In genomic region chr3:156620260-156620659, GRCh38 we compare ENCODE assay signal across 11 cellular contexts. TPM values are rescaled to one million over a fixed set of nuclear protein-coding genes. Genes with fewer than 3 reads are reported as not detected.
DNase-seq lines count a peak whose midpoint lies in the region; ATAC-seq, FAIRE-seq and TF ChIP-seq lines count a peak whose summit lies in the region.
"Had no signal": no experiment of that assay in that cellular context is flagged by ENCODE, and none has a peak within 500 bp of the region (broad histone marks: within the 10 kb centered on the region; RNA-seq: fewer than 3 reads in every experiment).

No MANE protein-coding gene starts in this region.

- intact Hi-C loops in IMR-90 (cut with micrococcal nuclease), result no loop called here

- H2BK15ac ChIP-seq in IMR-90 (ENCODE audit: low read depth, low read length), result peak overlapping the region; percentile 52; the same call in 1 of the 3 replicates

- H3K23ac ChIP-seq in IMR-90 (ENCODE audit: low read depth, low read length), result peak overlapping the region; percentile 53; the same call in 1 of the 2 replicates

- H3K9ac ChIP-seq in IMR-90 (ENCODE audit: low read depth, low read length), result no peak overlapping the region

- no peak for TF ChIP-seq CTCF in IMR-90 (conservative IDR thresholded peaks at IDR 0.05; ENCODE audit: low read depth, low read length)
- TF ChIP-seq CTCF in coronary artery (IDR thresholded peaks at IDR 0.05), result no peak

- POLR2A ChIA-PET in IMR-90 (lab: Charles Lee; ENCODE audit: unreplicated experiment), result no interaction called here

- peak overlapping the region; percentile 64; the same call in 1 of the 2 replicates for H2BK20ac ChIP-seq in IMR-90 (ENCODE audit: low read depth, low read length)

- H2AFZ ChIP-seq in IMR-90 (replicated peaks; ENCODE audit: low read length, poor library complexity), result peak overlapping the region; percentile 56

- CTCF ChIA-PET in IMR-90 (lab: Yijun Ruan, JAX), result no interaction called here

- no peaks in the 10 kb centered on the region for H3K9me3 ChIP-seq in IMR-90 (ENCODE audit: control insufficient read depth, insufficient read depth, low read length)
- H3K9me3 ChIP-seq: thoracic aorta had no signal

- peak; percentile 35 for DNase-seq in DMS79 (lab: John Stamatoyannopoulos, UW)
- peak; percentile 36 for DNase-seq in IMR-90
- DNase-seq in NCI-H510A treated with DMSO at 0.1 percent for 48 hours (lab: John Stamatoyannopoulos, UW), result peak; percentile 61
- DNase-seq in epithelial cell of prostate (ENCODE audit: low read depth, low spot score), result no peak
- DNase-seq in coronary artery (ENCODE audit: low spot score), result no peak
- no peak for DNase-seq in LoVo (ENCODE audit: low spot score)
- no peak for DNase-seq in stimulated activated CD4-positive, alpha-beta T cell treated with anti-CD3 and anti-CD28 coated beads, Interleukin-4, amount 100 ng/mL, for 24 hours
- DNase-seq in GM19239 (ENCODE audit: insufficient read length, low spot score), result no peak
- DNase-seq: CD8-positive, alpha-beta T cell; MV-4-11 had no signal

- H2AK5ac ChIP-seq in IMR-90 (ENCODE audit: low read depth, low read length), result peak overlapping the region; percentile 81

- ATAC-seq in IMR-90 (ENCODE audit: low read depth), result no peak
- ATAC-seq: CD8-positive, alpha-beta T cell had no signal

- H3K4me3 ChIP-seq in IMR-90 (ENCODE audit: insufficient read depth, low read depth, low read length) (no peak overlapping the region), coronary artery (no peak overlapping the region)
- H3K4me3 ChIP-seq: thoracic aorta had no signal

- no peaks in the 10 kb centered on the region for H3K36me3 ChIP-seq in IMR-90 (ENCODE audit: control insufficient read depth, insufficient read depth, low read length)
- H3K36me3 ChIP-seq: thoracic aorta had no signal

- H3K27ac ChIP-seq in IMR-90 (ENCODE audit: insufficient read depth, low read length) (no peak overlapping the region), epithelial cell of prostate (peak overlapping the region; percentile 42), coronary artery (no peak overlapping the region)

- H3K4ac ChIP-seq in IMR-90 (ENCODE audit: low read depth, low read length), result peak overlapping the region; percentile 76

- H3K27me3 ChIP-seq in IMR-90 (ENCODE audit: control insufficient read depth, insufficient read depth, low read length), result no peaks in the 10 kb centered on the region

- TF ChIP-seq POLR2A in IMR-90 (IDR thresholded peaks at IDR 0.05; ENCODE audit: low read depth, low read length), result no peak

- in situ Hi-C loops in IMR-90 (cut with MboI; ENCODE audit: low sequenced_read_pairs), result no loop called here

- peaks cover 7% of the 10 kb centered on the region for H3K4me1 ChIP-seq in IMR-90 (ENCODE audit: control insufficient read depth, insufficient read depth, low read length)

- H2AK9ac ChIP-seq in IMR-90 (replicated peaks; ENCODE audit: low read depth, low read length, poor library complexity), result peak overlapping the region; percentile 53

- H2BK120ac ChIP-seq in IMR-90 (ENCODE audit: low read depth, low read length), result peak overlapping the region; percentile 75; the same call in 1 of the 2 replicates

- dilution Hi-C loops in IMR-90 (cut with HindIII; ENCODE audit: low sequenced_read_pairs, unreplicated experiment), result no loop called here

- peak overlapping the region; percentile 29 for H4K91ac ChIP-seq in IMR-90 (ENCODE audit: insufficient read depth, low read depth, low read length)

- peak overlapping the region; percentile 63; the same call in 1 of the 2 replicates for H3K14ac ChIP-seq in IMR-90 (replicated peaks; ENCODE audit: low read depth, low read length)

- no peak overlapping the region; the same call in 1 of the 2 replicates for H4K5ac ChIP-seq in IMR-90 (ENCODE audit: low read depth, low read length)

- no peak overlapping the region for H3K4me2 ChIP-seq in IMR-90 (ENCODE audit: low read depth, low read length)

- H3K18ac ChIP-seq in IMR-90 (ENCODE audit: low read depth, low read length), result peak overlapping the region; percentile 53; the same call in 1 of the 2 replicates

- no peak for TF ChIP-seq RAD21 in IMR-90 (IDR thresholded peaks at IDR 0.05; ENCODE audit: low read length)

- no peak overlapping the region for H3K56ac ChIP-seq in IMR-90 (ENCODE audit: extremely low read depth, insufficient read depth, low read length)

- no peak for FAIRE-seq in GM19239 (lab: Jason Lieb, UNC)

- no TSS peak for BruUV-seq in IMR-90 (replicated peaks; lab: Mats Ljungman, UMichigan)

- no peaks in the 10 kb centered on the region for H3K79me1 ChIP-seq in IMR-90 (ENCODE audit: low read depth in 1 of 2, low read length in 2 of 2)

- H4K8ac ChIP-seq in IMR-90 (ENCODE audit: low read depth in 2 of 2, low read length in 2 of 2), result peak overlapping the region in 1 of 2 experiments; percentile 74; a peak in 1 of 4 replicates

- H3K9me1 ChIP-seq in IMR-90 (ENCODE audit: insufficient read depth, low read length), result peaks cover 15% of the 10 kb centered on the region

- H2BK5ac ChIP-seq in IMR-90 (ENCODE audit: low read depth, low read length, poor library complexity, severe bottlenecking), result peak overlapping the region; percentile 53

- WGBS in IMR-90 (ENCODE audit: extremely low coverage in 2 of 2, insufficient read length in 1 of 2), 2 experiments, result 100% methylated on average over 1 of the region's 2 CpGs; no CpG with 5 or more reads in 1 of the 2 experiments

- no peaks in the 10 kb centered on the region for H4K20me1 ChIP-seq in IMR-90 (ENCODE audit: insufficient read depth, low read length)

TF ChIP-seq in IMR-90, 13 proteins besides CTCF, POLR2A, EP300 and RAD21:
- TF ChIP-seq USF2 (IDR thresholded peaks at IDR 0.05; ENCODE audit: low read depth, low read length), result peak; percentile 24; the same call in 1 of the 2 replicates
- TF ChIP-seq MAFK (IDR thresholded peaks at IDR 0.05; ENCODE audit: low read depth, low read length), result peak; percentile 57
- TF ChIP-seq FOS (IDR thresholded peaks at IDR 0.05; ENCODE audit: low read depth, low read length), result no peak
- TF ChIP-seq NFE2L2 (IDR thresholded peaks at IDR 0.05; ENCODE audit: low read depth, low read length), result peak; percentile 95
- no peak for TF ChIP-seq ELK1 (IDR thresholded peaks at IDR 0.05; ENCODE audit: borderline replicate concordance, low read depth, low read length)

RNA-seq across cellular contexts. Expression of gene TIPARP, which starts 54.1 kb away (rescaled TPM):
- total RNA-seq in IMR-90 (2012; rRNA removed), result 70.8 and 76.4 TPM in 2 replicates
- polyA plus RNA-seq in IMR-90 (2012; rRNA removed), result 11.5 and 12.6 TPM in 2 replicates
- polyA plus RNA-seq in IMR-90 (2012; cell fraction: cytosol; rRNA removed), result 3.2 and 3.7 TPM in 2 replicates
- polyA plus RNA-seq in IMR-90 (2012; cell fraction: nucleus; rRNA removed; ENCODE audit: low replicate concordance), result 3.3 and 39.5 TPM in 2 replicates

Comparison
In these comparisons a context has a peak if more than half of its experiments do, and no peak if none do; other contexts are left out.
1. DNase-seq: peak in DMS79 (single experiment), IMR-90 (single experiment) and NCI-H510A treated with DMSO at 0.1 percent for 48 hours (single experiment); none in epithelial cell of prostate (single experiment), coronary artery (single experiment), LoVo (single experiment), stimulated activated CD4-positive, alpha-beta T cell treated with anti-CD3 and anti-CD28 coated beads, Interleukin-4, amount 100 ng/mL, for 24 hours (single experiment) and GM19239 (single experiment).